In genomic region chr16:5398203-5398602, GRCh38 we compare ENCODE assay signal across 23 cellular contexts.
DNase-seq lines count a peak whose midpoint lies in the region; ATAC-seq, FAIRE-seq and TF ChIP-seq lines count a peak whose summit lies in the region.
"Had no signal": no experiment of that assay in that cellular context is flagged by ENCODE, and none has a peak within 500 bp of the region (broad histone marks: within the 10 kb centered on the region; RNA-seq: fewer than 3 reads in every experiment).

No MANE protein-coding gene starts in this region.

- no peaks in the 10 kb centered on the region for H3K36me3 ChIP-seq in HepG2 (replicated peaks in 1 of 2; ENCODE audit: control insufficient read depth in 1 of 2, insufficient read depth in 2 of 2, low read length in 2 of 2)
- no peaks in the 10 kb centered on the region for H3K36me3 ChIP-seq in right lobe of liver
- H3K36me3 ChIP-seq in trophoblast cell (ENCODE audit: control insufficient read depth in 1 of 2, insufficient read depth in 2 of 2, low read length in 2 of 2), result no peaks in the 10 kb centered on the region
- H3K36me3 ChIP-seq: BLaER1, HAP-1 had no signal

- H3K27me3 Mint-ChIP-seq in Calu3 (ENCODE audit: unreplicated experiment), result peaks cover 97% of the 10 kb centered on the region
- H3K27me3 Mint-ChIP-seq: B cell; CD4-positive, CD25-positive, alpha-beta regulatory T cell had no signal

- TF ChIP-seq EP300 in HepG2 (IDR thresholded peaks at IDR 0.05; ENCODE audit: low read depth in 2 of 2, low read length in 2 of 2) (no peak), HepG2 (CRISPR knock-in tag; IDR thresholded peaks at IDR 0.05; ENCODE audit: borderline replicate concordance) (no peak)

- no peak overlapping the region for H3K4me3 Mint-ChIP-seq in Calu3 (ENCODE audit: low read depth, unreplicated experiment)
- H3K4me3 Mint-ChIP-seq: B cell; CD4-positive, CD25-positive, alpha-beta regulatory T cell; CD8-positive, alpha-beta T cell; GM23338; HFFc6 had no signal

- H4K8ac ChIP-seq in trophoblast cell (ENCODE audit: low read depth, low read length), result no peak overlapping the region

- no peak overlapping the region for H3K4me3 ChIP-seq in HepG2 (replicated peaks in 1 of 3; ENCODE audit: insufficient read depth in 1 of 3, low read depth in 2 of 3, low read length in 3 of 3)
- no peak overlapping the region for H3K4me3 ChIP-seq in right lobe of liver
- H3K4me3 ChIP-seq in trophoblast cell (ENCODE audit: low read depth, low read length), result peak overlapping the region; percentile 25
- H3K4me3 ChIP-seq: BLaER1, GM23338, HAP-1 had no signal

- H3K27ac ChIP-seq in HepG2 (ENCODE audit: extremely low read length, insufficient read depth, low read length) (no peak overlapping the region), right lobe of liver (no peak overlapping the region), trophoblast cell (ENCODE audit: low read depth, low read length) (no peak overlapping the region)
- H3K27ac ChIP-seq: 22Rv1, BLaER1, C4-2B had no signal

- H3K79me2 ChIP-seq in HepG2 (ENCODE audit: insufficient read depth, low read length) (no peaks in the 10 kb centered on the region), trophoblast cell (ENCODE audit: control insufficient read depth, insufficient read depth, low read length, poor library complexity) (no peaks in the 10 kb centered on the region)

- no peaks in the 10 kb centered on the region for H3K4me1 ChIP-seq in HepG2 (ENCODE audit: insufficient read depth, low read length)
- H3K4me1 ChIP-seq in right lobe of liver, result no peaks in the 10 kb centered on the region
- H3K4me1 ChIP-seq in trophoblast cell (ENCODE audit: control insufficient read depth in 1 of 2, insufficient read depth in 2 of 2, low read length in 2 of 2), result peaks cover 4 to 6% of the 10 kb centered on the region in 2 experiments
- H3K4me1 ChIP-seq: BLaER1, Caco-2, HAP-1 had no signal

- H2AK5ac ChIP-seq in trophoblast cell (ENCODE audit: low read length), result no peak overlapping the region

- H2BK12ac ChIP-seq in trophoblast cell (ENCODE audit: low read length), result no peak overlapping the region

- POLR2A ChIA-PET in HepG2 (lab: Yijun Ruan, JAX), result no interaction called here

- no peak overlapping the region for H3K4ac ChIP-seq in trophoblast cell (ENCODE audit: low read depth, low read length)

- intact Hi-C loops in HepG2 (cut with micrococcal nuclease; ENCODE audit: unreplicated experiment) (no loop called here), right lobe of liver (cut with DNase I) (no loop called here), sciatic nerve (cut with DNase I) (no loop called here), Calu3 (cut with micrococcal nuclease; ENCODE audit: unreplicated experiment) (no loop called here)

- H4K91ac ChIP-seq in trophoblast cell (ENCODE audit: low read depth, low read length), result no peak overlapping the region

- no peak for ATAC-seq in HepG2
- ATAC-seq in right lobe of liver, result no peak
- ATAC-seq in sciatic nerve, result no peak
- ATAC-seq: CD8-positive, alpha-beta T cell; GM23338 had no signal

- TF ChIP-seq POLR2A in HepG2 (IDR thresholded peaks at IDR 0.05; ENCODE audit: insufficient read depth in 1 of 2, low read depth in 2 of 2, low read length in 2 of 2) (no peak), right lobe of liver (IDR thresholded peaks at IDR 0.05) (no peak)

- no peak overlapping the region for H3K27ac Mint-ChIP-seq in Calu3 (ENCODE audit: unreplicated experiment)
- H3K27ac Mint-ChIP-seq: B cell; CD4-positive, CD25-positive, alpha-beta regulatory T cell; CD8-positive, alpha-beta T cell; GM23338; HFFc6 had no signal

- H3K27me3 ChIP-seq in HepG2 (ENCODE audit: control insufficient read depth in 1 of 2, insufficient read depth in 2 of 2, low read length in 2 of 2) (peaks cover 0 to 28% of the 10 kb centered on the region in 2 experiments; a peak in 2 of 5 replicates), right lobe of liver (no peaks in the 10 kb centered on the region), trophoblast cell (ENCODE audit: insufficient read depth, low read length) (no peaks in the 10 kb centered on the region)
- H3K27me3 ChIP-seq: BLaER1 had no signal

- no peak overlapping the region for H2BK5ac ChIP-seq in trophoblast cell (ENCODE audit: low read depth, low read length, poor library complexity)

- no peak for FAIRE-seq in HepG2 (lab: Jason Lieb, UNC)
- peak; percentile 90 for FAIRE-seq in urothelium cell line (lab: Jason Lieb, UNC)
- FAIRE-seq: A204.1, GM12891, GM18507, H54 had no signal

- H3K36me3 Mint-ChIP-seq in Calu3 (ENCODE audit: insufficient read depth, unreplicated experiment), result no peaks in the 10 kb centered on the region
- H3K36me3 Mint-ChIP-seq: CD4-positive, CD25-positive, alpha-beta regulatory T cell; CD8-positive, alpha-beta T cell had no signal

- H4K20me1 ChIP-seq in HepG2 (ENCODE audit: insufficient read depth, low read length), result no peaks in the 10 kb centered on the region
- H4K20me1 ChIP-seq: BLaER1 had no signal

- DNase-seq in HepG2 (ENCODE audit: low spot score), result no peak
- DNase-seq in right lobe of liver, result no peak
- DNase-seq in trophoblast cell, result no peak
- DNase-seq in urothelium cell line (ENCODE audit: low spot score), result no peak
- DNase-seq in sciatic nerve (ENCODE audit: low spot score), result no peak
- no peak for DNase-seq in Calu3
- DNase-seq: Caco-2; CD4-positive, CD25-positive, alpha-beta regulatory T cell; CD8-positive, alpha-beta T cell; DMS53; DMS79 treated with DMSO at 0.1 percent for 48 hours; GF-D8; HFFc6 had no signal

- CTCF ChIA-PET in HepG2 (lab: Yijun Ruan, JAX; ENCODE audit: low intra/inter-chr PET ratio, low total read pairs) (no interaction called here), Calu3 (lab: Charles Lee) (no interaction called here)

- H2AFZ ChIP-seq in HepG2 (ENCODE audit: low read length) (no peak overlapping the region), trophoblast cell (ENCODE audit: insufficient read depth, low read length, poor library complexity) (no peak overlapping the region)
- H2AFZ ChIP-seq: GM23338 had no signal

- no peak for TF ChIP-seq RAD21 in HepG2 (CRISPR knock-in tag; IDR thresholded peaks at IDR 0.05)

- H3K4me2 ChIP-seq in HepG2 (ENCODE audit: low read depth, low read length), result no peak overlapping the region
- no peak overlapping the region for H3K4me2 ChIP-seq in trophoblast cell (ENCODE audit: low read length)
- H3K4me2 ChIP-seq: BLaER1, GM23338 had no signal

- H2BK120ac ChIP-seq in trophoblast cell (ENCODE audit: insufficient read depth, low read length, poor library complexity), result no peak overlapping the region

- H3K9ac ChIP-seq in HepG2 (ENCODE audit: insufficient read depth, low read depth, low read length) (no peak overlapping the region), trophoblast cell (ENCODE audit: low read length) (no peak overlapping the region)
- H3K9ac ChIP-seq: BLaER1 had no signal

- H3K9me3 Mint-ChIP-seq in Calu3 (ENCODE audit: low read depth, unreplicated experiment), result no peaks in the 10 kb centered on the region
- H3K9me3 Mint-ChIP-seq: CD8-positive, alpha-beta T cell; GM23338 had no signal

- H3K14ac ChIP-seq in trophoblast cell (ENCODE audit: low read length), result no peak overlapping the region

- in situ Hi-C loops in HepG2 (cut with HindIII; ENCODE audit: extremely low pct_ligation_motif_present, low pct_unique_long_range_greater_than_20kb), result no loop called here

- BruUV-seq in HepG2 (replicated peaks; lab: Mats Ljungman, UMichigan), result no TSS peak
- no TSS peak for BruUV-seq in Calu3 (replicated peaks; lab: Mats Ljungman, UMichigan)

- no peaks in the 10 kb centered on the region for H3K4me1 Mint-ChIP-seq in Calu3 (ENCODE audit: low read depth, unreplicated experiment)
- H3K4me1 Mint-ChIP-seq: B cell; CD4-positive, CD25-positive, alpha-beta regulatory T cell had no signal

- no peak overlapping the region for H3K18ac ChIP-seq in trophoblast cell (ENCODE audit: low read length)

- 2% methylated on average over 6 of the region's 6 CpGs for WGBS in HepG2 (ENCODE audit: low lambda C conversion rate)
- 41% methylated on average over 5 of the region's 6 CpGs for WGBS in right lobe of liver (ENCODE audit: insufficient coverage, low coverage, low lambda C conversion rate, missing lambda C conversion rate)
- WGBS in trophoblast cell (ENCODE audit: extremely low coverage, insufficient coverage, insufficient read length), result no CpG with 5 or more reads among the region's 6 CpGs

- H4K12ac ChIP-seq in trophoblast cell (ENCODE audit: low read depth, low read length), result no peak overlapping the region

- TF ChIP-seq CTCF in HepG2 (CRISPR knock-in tag; IDR thresholded peaks at IDR 0.05) (no peak), right lobe of liver (IDR thresholded peaks at IDR 0.05) (no peak), Calu3 (IDR thresholded peaks at IDR 0.05; ENCODE audit: unreplicated experiment) (no peak)

- H3K79me1 ChIP-seq in trophoblast cell (ENCODE audit: low read length), result no peaks in the 10 kb centered on the region

- no peaks in the 10 kb centered on the region for H3K9me3 ChIP-seq in HepG2 (ENCODE audit: low read length)
- no peaks in the 10 kb centered on the region for H3K9me3 ChIP-seq in right lobe of liver
- H3K9me3 ChIP-seq in trophoblast cell (ENCODE audit: insufficient read depth, low read depth, low read length), result peaks cover 5% of the 10 kb centered on the region
- H3K9me3 ChIP-seq: BLaER1, Caco-2, HAP-1 had no signal

- no peak overlapping the region for H3K23ac ChIP-seq in trophoblast cell (ENCODE audit: low read length)

TF ChIP-seq in HepG2, 621 proteins besides CTCF, POLR2A, EP300 and RAD21 (continues in another document):
- TF ChIP-seq FOXP1 (IDR thresholded peaks at IDR 0.05) (peak; percentile 42; the same call in 1 of the 2 replicates), FOXP1 (CRISPR knock-in tag; IDR thresholded peaks at IDR 0.05) (no peak), RFXAP (CRISPR knock-in tag; IDR thresholded peaks at IDR 0.05; ENCODE audit: borderline replicate concordance) (no peak), FOXM1 (CRISPR knock-in tag; IDR thresholded peaks at IDR 0.05) (no peak), PHB2 (IDR thresholded peaks at IDR 0.05; ENCODE audit: partially characterized antibody) (peak; percentile 81), ZNF10 (CRISPR knock-in tag; IDR thresholded peaks at IDR 0.05; ENCODE audit: borderline replicate concordance, low read depth) (no peak), NFE2L1 (CRISPR knock-in tag; IDR thresholded peaks at IDR 0.05; ENCODE audit: borderline replicate concordance) (no peak), MNT (IDR thresholded peaks at IDR 0.05) (peak; percentile 99), ZNF317 (CRISPR knock-in tag; IDR thresholded peaks at IDR 0.05) (no peak)
